1 cellular context compared by ENCODE assay signal in genomic region chrX:155216179-155216939, GRCh38.
A peak's percentile ranks its signal among the peaks of the same experiment; 100 is the strongest.
TF ChIP-seq lines count a peak whose summit lies in the region.

Gene VBP1, plus strand, starts transcription at chrX:155216460. Its CDS starts 23 bp downstream, at chrX:155216483.

TF ChIP-seq in K562, 482 proteins besides CTCF, POLR2A, EP300 and RAD21 (continued from another document):
- TF ChIP-seq E2F5 (CRISPR knock-in tag; IDR thresholded peaks at IDR 0.05) (no peak), KLF1 (tag; IDR thresholded peaks at IDR 0.05) (no peak), ZNF197 (CRISPR knock-in tag; IDR thresholded peaks at IDR 0.05; ENCODE audit: low read depth) (no peak), CEBPB (tag; IDR thresholded peaks at IDR 0.05) (no peak), ZBTB49 (CRISPR knock-in tag; IDR thresholded peaks at IDR 0.05; ENCODE audit: borderline replicate concordance) (no peak), CTBP1 (IDR thresholded peaks at IDR 0.05; ENCODE audit: borderline replicate concordance) (peak; percentile 28; the same call in 1 of the 2 replicates), PHF8 (IDR thresholded peaks at IDR 0.05; ENCODE audit: borderline replicate concordance, low read length) (peak; percentile 85), U2AF2 (optimal IDR thresholded peaks at IDR 0.05; ENCODE audit: low read depth, low read length) (no peak), TRIM24 (IDR thresholded peaks at IDR 0.05) (no peak), ZNF280A (IDR thresholded peaks at IDR 0.05; ENCODE audit: low read depth, partially characterized antibody) (no peak), TAL1 (IDR thresholded peaks at IDR 0.05) (no peak), TAF15 (IDR thresholded peaks at IDR 0.05; ENCODE audit: low read depth, low read length) (no peak), ZNF766 (CRISPR knock-in tag; conservative IDR thresholded peaks at IDR 0.05) (no peak), NFIC (IDR thresholded peaks at IDR 0.05) (peak; percentile 30; the same call in 1 of the 2 replicates), NCOR1 (IDR thresholded peaks at IDR 0.05) (no peak; the same call in 1 of the 2 replicates), MEIS2 (IDR thresholded peaks at IDR 0.05; ENCODE audit: partially characterized antibody) (peak; percentile 71), KDM5B (IDR thresholded peaks at IDR 0.05; ENCODE audit: insufficient replicate concordance, low read depth, low read length) (peak; percentile 71), HMGXB4 (CRISPR knock-in tag; IDR thresholded peaks at IDR 0.05) (no peak), RFX7 (CRISPR knock-in tag; IDR thresholded peaks at IDR 0.05) (no peak), ZNF589 (CRISPR knock-in tag; IDR thresholded peaks at IDR 0.05; ENCODE audit: low read depth) (no peak), HMGN3 (IDR thresholded peaks at IDR 0.05; ENCODE audit: borderline replicate concordance, extremely low read depth, insufficient read length, low read depth, low read length) (no peak), MAFG (tag; conservative IDR thresholded peaks at IDR 0.05) (no peak), FOSL1 (tag; conservative IDR thresholded peaks at IDR 0.05) (no peak), ZNF316 (IDR thresholded peaks at IDR 0.05) (no peak), MTA2 (IDR thresholded peaks at IDR 0.05; ENCODE audit: low read depth) (no peak), NFYB (IDR thresholded peaks at IDR 0.05; ENCODE audit: extremely low read depth, insufficient read length) (peak; percentile 98), ZEB2 (IDR thresholded peaks at IDR 0.05) (no peak), MAFF (IDR thresholded peaks at IDR 0.05; ENCODE audit: low read length) (no peak), POLR2H (tag; IDR thresholded peaks at IDR 0.05; ENCODE audit: low read depth) (peak; percentile 76), JUNB (CRISPR knock-in tag; conservative IDR thresholded peaks at IDR 0.05) (no peak), ZNF717 (CRISPR knock-in tag; IDR thresholded peaks at IDR 0.05) (no peak), ZHX1 (conservative IDR thresholded peaks at IDR 0.05; ENCODE audit: low read length) (no peak), PML (IDR thresholded peaks at IDR 0.05; ENCODE audit: low read length) (peak; percentile 59), BCLAF1 (IDR thresholded peaks at IDR 0.05; ENCODE audit: borderline replicate concordance in 1 of 2, control insufficient read depth in 1 of 2, low read depth in 2 of 2, low read length in 1 of 2) (no peak), SP1 (CRISPR knock-in tag; IDR thresholded peaks at IDR 0.05) (peak; percentile 37), PRPF4 (IDR thresholded peaks at IDR 0.05; ENCODE audit: insufficient read depth, low read depth, low read length, poor library complexity, severe bottlenecking) (no peak), MITF (IDR thresholded peaks at IDR 0.05) (no peak), ZNF165 (CRISPR knock-in tag; IDR thresholded peaks at IDR 0.05; ENCODE audit: borderline replicate concordance) (no peak), ELK3 (CRISPR knock-in tag; IDR thresholded peaks at IDR 0.05) (no peak), SOX6 (IDR thresholded peaks at IDR 0.05) (no peak), RB1 (IDR thresholded peaks at IDR 0.05; ENCODE audit: low read depth) (peak; percentile 53; the same call in 1 of the 2 replicates), VEZF1 (CRISPR knock-in tag; IDR thresholded peaks at IDR 0.05) (no peak; the same call in 1 of the 2 replicates), FOXJ3 (CRISPR knock-in tag; IDR thresholded peaks at IDR 0.05) (no peak), ZNF24 (IDR thresholded peaks at IDR 0.05) (no peak)
